In genomic region chr1:158011714-158012113, GRCh38 we compare ENCODE assay signal across 11 cellular contexts. TPM values are rescaled to one million over a fixed set of nuclear protein-coding genes. Genes with fewer than 3 reads are reported as not detected.
DNase-seq lines count a peak whose midpoint lies in the region; ATAC-seq and TF ChIP-seq lines count a peak whose summit lies in the region.
"Had no signal": no experiment of that assay in that cellular context is flagged by ENCODE, and none has a peak within 500 bp of the region (broad histone marks: within the 10 kb centered on the region; RNA-seq: fewer than 3 reads in every experiment).

No MANE protein-coding gene starts in this region.

- no peaks in the 10 kb centered on the region for H3K27me3 Mint-ChIP-seq in neural crest cell (ENCODE audit: low read depth)

- H3K9me3 Mint-ChIP-seq in neural crest cell, result no peaks in the 10 kb centered on the region

- H3K4me1 Mint-ChIP-seq in neural crest cell, result peaks cover 100% of the 10 kb centered on the region

- H3K4me3 ChIP-seq in cardiac muscle cell (no peak overlapping the region), esophagus squamous epithelium (peak overlapping the region in 1 of 4 donors; percentile 37), urinary bladder (ENCODE audit: low read depth, low read length) (no peak overlapping the region)

- ATAC-seq in Right ventricle myocardium inferior (no peak), GM21825 (IDR thresholded peaks at IDR 0.05; ENCODE audit: unreplicated experiment) (no peak), GM19467 (IDR thresholded peaks at IDR 0.05; ENCODE audit: unreplicated experiment) (no peak)

- TF ChIP-seq CTCF in cardiac muscle cell (IDR thresholded peaks at IDR 0.05; ENCODE audit: low read depth, low read length) (no peak), esophagus squamous epithelium (IDR thresholded peaks at IDR 0.05) (no peak), neural crest cell (conservative IDR thresholded peaks at IDR 0.05) (no peak)

- no peaks in the 10 kb centered on the region for H3K9me3 ChIP-seq in cardiac muscle cell (ENCODE audit: low read depth)
- H3K9me3 ChIP-seq in esophagus squamous epithelium, result no peaks in the 10 kb centered on the region
- H3K9me3 ChIP-seq: neutrophil had no signal

- H3K36me3 ChIP-seq in cardiac muscle cell, result no peaks in the 10 kb centered on the region
- no peaks in the 10 kb centered on the region for H3K36me3 ChIP-seq in esophagus squamous epithelium
- no peaks in the 10 kb centered on the region for H3K36me3 ChIP-seq in urinary bladder (ENCODE audit: insufficient read depth)
- H3K36me3 ChIP-seq: neutrophil had no signal

- TF ChIP-seq POLR2A in esophagus squamous epithelium (IDR thresholded peaks at IDR 0.05), result no peak

- H3K27me3 ChIP-seq in cardiac muscle cell, result no peaks in the 10 kb centered on the region
- H3K27me3 ChIP-seq in esophagus squamous epithelium, result no peaks in the 10 kb centered on the region

- H3K4me3 Mint-ChIP-seq in neural crest cell, result peak overlapping the region; percentile 64

- H3K36me3 Mint-ChIP-seq in neural crest cell (ENCODE audit: low read depth), result no peaks in the 10 kb centered on the region

- H3K27ac ChIP-seq in cardiac muscle cell, result peak overlapping the region; percentile 95
- H3K27ac ChIP-seq in esophagus squamous epithelium, result peak overlapping the region; percentile 81 to 93 (median 88)
- peak overlapping the region; percentile 93 for H3K27ac ChIP-seq in urinary bladder (ENCODE audit: low read depth)
- H3K27ac ChIP-seq: neutrophil had no signal

- WGBS in esophagus squamous epithelium, 2 donors, result 50 to 51% methylated on average over 5 of the region's 5 CpGs
- WGBS in urinary bladder, result 29% methylated on average over 5 of the region's 5 CpGs

- DNase-seq in cardiac muscle cell (ENCODE audit: low read depth in 1 of 2, low spot score in 1 of 2), result peak in 1 of 2 donors; percentile 57
- no peak for DNase-seq in Right ventricle myocardium inferior (ENCODE audit: missing footprints)
- DNase-seq in esophagus squamous epithelium (lab: John Stamatoyannopoulos, UW), result no peak
- DNase-seq in neural crest cell (ENCODE audit: low read depth, low spot score), result no peak
- DNase-seq in nucleus accumbens (lab: John Stamatoyannopoulos, UW), result no peak
- DNase-seq: GF-D8, glutamatergic neuron had no signal

- peak overlapping the region; percentile 88 for H3K27ac Mint-ChIP-seq in neural crest cell (ENCODE audit: unreplicated experiment)

- H3K4me1 ChIP-seq in cardiac muscle cell (ENCODE audit: low read depth) (peaks cover 42% of the 10 kb centered on the region), esophagus squamous epithelium (peaks cover 31 to 98% (median 73%) of the 10 kb centered on the region in 3 donors), urinary bladder (ENCODE audit: insufficient read depth) (peaks cover 3% of the 10 kb centered on the region)

- intact Hi-C loops in Right ventricle myocardium inferior (cut with DNase I) (no loop called here), esophagus squamous epithelium (cut with DNase I) (no loop called here)

RNA-seq across cellular contexts. Expression of gene KIRREL1, which starts 18.3 kb away (rescaled TPM):
- total RNA-seq in cardiac muscle cell, result 24.8 and 33.2 TPM in 2 replicates
- polyA plus RNA-seq in cardiac muscle cell, result 8.2 and 10.6 TPM in 2 replicates
- 11.3 TPM for total RNA-seq in Right ventricle myocardium inferior
- 10 to 100 TPM in 3 of 4 donors, 1 to 10 TPM in 1; 3.6 to 18.9 (median 15.2) TPM for total RNA-seq in esophagus squamous epithelium
- total RNA-seq in neural crest cell, result 64.9 and 68.0 TPM in 2 replicates
- 48.6 TPM for total RNA-seq in urinary bladder
- polyA plus RNA-seq in urinary bladder, result 37.1 TPM
